In the genomic region with DNA sequence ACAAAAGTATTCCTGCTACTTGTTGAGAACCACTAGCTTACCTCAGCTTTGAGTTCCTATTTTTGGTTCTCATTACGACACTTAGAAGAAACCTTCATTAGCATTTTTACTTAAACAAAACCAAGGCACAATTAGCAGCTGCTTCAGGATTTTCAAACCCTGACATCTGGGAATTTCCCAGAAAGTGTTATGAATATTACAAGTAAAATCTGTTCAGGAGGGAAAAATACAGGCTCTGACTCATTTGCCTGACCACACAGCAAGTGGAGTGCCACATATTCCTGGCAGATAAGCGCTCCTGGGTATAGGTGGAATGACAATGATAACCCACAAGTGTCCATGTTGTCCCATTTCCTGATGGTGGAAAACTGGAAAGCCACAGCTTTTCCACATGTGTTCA, we compare ENCODE assay signal across 1 cellular context.
TF ChIP-seq lines count a peak whose summit lies in the region.

No MANE protein-coding gene starts in this region.

TF ChIP-seq in IMR-90, 13 proteins besides CTCF, POLR2A, EP300 and RAD21:
- TF ChIP-seq MAZ (IDR thresholded peaks at IDR 0.05; ENCODE audit: borderline replicate concordance, low read depth, low read length) (no peak), MXI1 (IDR thresholded peaks at IDR 0.05; ENCODE audit: borderline replicate concordance, low read depth, low read length) (no peak), NFE2L2 (IDR thresholded peaks at IDR 0.05; ENCODE audit: low read depth, low read length) (no peak), CHD1 (IDR thresholded peaks at IDR 0.05; ENCODE audit: low read depth, low read length) (no peak), FOS (IDR thresholded peaks at IDR 0.05; ENCODE audit: low read depth, low read length) (no peak), RCOR1 (IDR thresholded peaks at IDR 0.05; ENCODE audit: insufficient replicate concordance, low read length) (no peak), RFX5 (IDR thresholded peaks at IDR 0.05; ENCODE audit: low read depth, low read length) (no peak), BHLHE40 (IDR thresholded peaks at IDR 0.05; ENCODE audit: low read depth, low read length) (no peak), SMC3 (IDR thresholded peaks at IDR 0.05; ENCODE audit: low read depth, low read length) (no peak), MAFK (IDR thresholded peaks at IDR 0.05; ENCODE audit: low read depth, low read length) (no peak), CEBPB (IDR thresholded peaks at IDR 0.05; ENCODE audit: low read depth, low read length) (no peak)
- TF ChIP-seq, protein P1, sequence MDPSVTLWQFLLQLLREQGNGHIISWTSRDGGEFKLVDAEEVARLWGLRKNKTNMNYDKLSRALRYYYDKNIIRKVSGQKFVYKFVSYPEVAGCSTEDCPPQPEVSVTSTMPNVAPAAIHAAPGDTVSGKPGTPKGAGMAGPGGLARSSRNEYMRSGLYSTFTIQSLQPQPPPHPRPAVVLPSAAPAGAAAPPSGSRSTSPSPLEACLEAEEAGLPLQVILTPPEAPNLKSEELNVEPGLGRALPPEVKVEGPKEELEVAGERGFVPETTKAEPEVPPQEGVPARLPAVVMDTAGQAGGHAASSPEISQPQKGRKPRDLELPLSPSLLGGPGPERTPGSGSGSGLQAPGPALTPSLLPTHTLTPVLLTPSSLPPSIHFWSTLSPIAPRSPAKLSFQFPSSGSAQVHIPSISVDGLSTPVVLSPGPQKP (IDR thresholded peaks at IDR 0.05; ENCODE audit: borderline replicate concordance, low read depth, low read length): no peak
- TF ChIP-seq, protein P2, sequence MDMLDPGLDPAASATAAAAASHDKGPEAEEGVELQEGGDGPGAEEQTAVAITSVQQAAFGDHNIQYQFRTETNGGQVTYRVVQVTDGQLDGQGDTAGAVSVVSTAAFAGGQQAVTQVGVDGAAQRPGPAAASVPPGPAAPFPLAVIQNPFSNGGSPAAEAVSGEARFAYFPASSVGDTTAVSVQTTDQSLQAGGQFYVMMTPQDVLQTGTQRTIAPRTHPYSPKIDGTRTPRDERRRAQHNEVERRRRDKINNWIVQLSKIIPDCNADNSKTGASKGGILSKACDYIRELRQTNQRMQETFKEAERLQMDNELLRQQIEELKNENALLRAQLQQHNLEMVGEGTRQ (IDR thresholded peaks at IDR 0.05; ENCODE audit: low read depth, low read length): no peak
